1 cellular context compared by ENCODE assay signal in genomic region chr19:38276942-38277517, GRCh38.
TF ChIP-seq lines count a peak whose summit lies in the region.

No MANE protein-coding gene starts in this region.

TF ChIP-seq in K562, 482 proteins besides CTCF, POLR2A, EP300 and RAD21:
- TF ChIP-seq MAFF (IDR thresholded peaks at IDR 0.05; ENCODE audit: low read length) (peak; percentile 37; the same call in 1 of the 2 replicates), C11orf30 (IDR thresholded peaks at IDR 0.05; ENCODE audit: low read depth) (peak; percentile 53; the same call in 1 of the 2 replicates), MAFG (tag; conservative IDR thresholded peaks at IDR 0.05) (peak; percentile 29), ZNF316 (IDR thresholded peaks at IDR 0.05) (peak; percentile 84), ZNF639 (CRISPR knock-in tag; conservative IDR thresholded peaks at IDR 0.05 in 1 of 2, IDR thresholded peaks at IDR 0.05 in 1 of 2) (no peak), MTF1 (CRISPR knock-in tag; IDR thresholded peaks at IDR 0.05; ENCODE audit: borderline replicate concordance) (no peak)
TF ChIP-seq in K562: peak in this region for 4.
